ENCODE assay signal across 17 cellular contexts in the genomic region with DNA sequence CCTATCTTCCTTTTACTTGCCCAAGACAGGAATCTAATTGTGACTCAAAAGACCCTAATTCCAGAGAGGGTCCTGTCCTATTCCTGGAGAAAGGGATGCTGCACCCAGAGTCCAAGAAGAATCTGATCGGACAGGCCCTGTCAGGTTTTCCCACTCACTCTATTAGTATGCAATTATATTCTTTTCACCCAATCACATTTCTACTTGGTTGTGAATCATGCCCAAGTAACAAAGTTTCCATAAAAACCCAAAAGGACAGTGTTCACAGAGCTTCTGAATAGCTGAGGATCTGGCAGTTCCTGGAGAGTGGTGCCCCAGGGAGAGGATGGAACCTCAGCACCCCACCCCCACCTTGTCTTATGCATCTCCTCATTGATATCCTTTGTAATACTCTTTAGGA.
"Had no signal": no experiment of that assay in that cellular context is flagged by ENCODE, and none has a peak within 500 bp of the region (broad histone marks: within the 10 kb centered on the region; RNA-seq: fewer than 3 reads in every experiment).

No MANE protein-coding gene starts in this region.

- H3K9me3 ChIP-seq: adrenal gland, ascending aorta, colonic mucosa, left lung, neutrophil, ovary, psoas muscle, tibial artery had no signal

- H3K27me3 ChIP-seq: adrenal gland, ascending aorta, colonic mucosa, left lung, neutrophil, ovary, tibial artery had no signal

- H3K4me1 ChIP-seq: adrenal gland, ascending aorta, colonic mucosa, left lung, psoas muscle, tibial artery had no signal

- ATAC-seq: left lung, psoas muscle, right cardiac atrium, WTC11 had no signal

- H3K4me3 ChIP-seq: adrenal gland, ascending aorta, colonic mucosa, left lung, ovary, psoas muscle, tibial artery had no signal

- H3K36me3 ChIP-seq: adrenal gland, ascending aorta, colonic mucosa, left lung, neutrophil, ovary, tibial artery had no signal

- H3K27ac ChIP-seq: adrenal gland, ascending aorta, colonic mucosa, left lung, neutrophil, ovary, psoas muscle, tibial artery had no signal

- DNase-seq: activated CD8-positive, alpha-beta memory T cell treated with anti-CD3 and anti-CD28 coated beads for 24 hours; activated CD8-positive, alpha-beta memory T cell treated with anti-CD3 and anti-CD28 coated beads, Interleukin-2, amount 50 U/mL, for 4 hours; activated T-cell treated with anti-CD3 and anti-CD28 coated beads, Interleukin-2, amount 50 U/mL, for 24 hours; adrenal gland; colonic mucosa; left lung; midbrain; ovary; psoas muscle; right cardiac atrium; stimulated activated CD4-positive, alpha-beta T cell treated with anti-CD3 and anti-CD28 coated beads, Interleukin-1b, Interleukin-23, amount 100 ng/mL, for 48 hours; stimulated activated naive CD8-positive, alpha-beta T cell treated with anti-CD3 and anti-CD28 coated beads, Interleukin-15, amount 100 ng/mL, for 72 hours; T-helper 9 cell; tibial artery had no signal
